In the genomic region with DNA sequence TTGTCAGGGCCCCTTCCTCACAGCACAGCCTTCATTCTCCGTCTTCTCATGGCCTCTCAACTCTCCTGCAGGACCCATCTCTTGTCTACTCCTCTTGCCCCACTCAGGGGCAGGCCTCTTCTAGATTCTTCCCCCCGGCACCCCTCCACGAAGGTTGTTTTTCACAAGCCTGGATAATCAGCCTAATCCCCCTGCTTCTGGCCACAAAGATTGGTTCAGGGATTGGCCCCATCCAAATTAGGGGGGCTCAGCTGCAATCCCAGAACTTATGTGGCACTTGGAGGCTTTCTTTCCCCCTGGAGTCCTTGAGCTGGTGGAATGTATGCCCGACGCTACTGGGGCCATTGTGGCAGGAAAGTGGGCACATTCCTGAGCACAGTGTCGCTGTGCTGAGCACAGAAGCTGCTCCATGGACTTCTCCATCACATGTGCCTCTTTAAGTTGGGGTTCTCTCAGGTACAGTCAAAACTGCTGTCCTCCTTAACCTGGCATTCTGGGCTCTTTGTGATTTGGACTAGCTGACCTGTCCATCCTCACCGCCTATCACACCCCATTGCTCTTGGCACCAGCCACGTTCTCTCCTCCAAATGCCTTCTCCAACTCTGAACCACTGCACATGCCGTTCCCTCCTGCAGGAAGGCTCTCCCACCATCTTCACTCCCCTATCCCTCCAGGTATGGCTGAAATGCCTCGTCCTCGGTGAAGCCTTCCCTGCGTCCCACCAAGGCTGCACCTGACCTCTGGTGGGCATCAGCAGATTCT, we compare ENCODE assay signal across 27 cellular contexts.
DNase-seq lines count a peak whose midpoint lies in the region; ATAC-seq and TF ChIP-seq lines count a peak whose summit lies in the region.
"Had no signal": no experiment of that assay in that cellular context is flagged by ENCODE, and none has a peak within 500 bp of the region (broad histone marks: within the 10 kb centered on the region; RNA-seq: fewer than 3 reads in every experiment).

No MANE protein-coding gene starts in this region.

- no peak for TF ChIP-seq CTCF in mesothelial cell of epicardium (IDR thresholded peaks at IDR 0.05; ENCODE audit: unreplicated experiment)

- intact Hi-C loops in activated T-helper 2 cell treated with anti-CD3 and anti-CD28 coated beads, Interferon-gamma antibody, Interleukin-2, Interleukin-4, amounts not matched to agents 10 μg/mL and 5 μg/mL and 100 μg/mL, durations not matched to agents 14 hours and 24 hours and 36 hours (cut with micrococcal nuclease) = loop anchor here (10.0 kb wide), 1 partner anchor 156 kb away; the partner anchor contains the start of gene MAPK9

- DNase-seq in activated naive CD4-positive, alpha-beta T cell treated with Interleukin-2 at 50 U/mL for 16 hours = no peak
- peak; percentile 3 for DNase-seq in activated T-helper 2 cell treated with anti-CD3 and anti-CD28 coated beads, Interferon-gamma antibody, Interleukin-2, Interleukin-4, amounts not matched to agents 10 μg/mL and 5 μg/mL and 100 μg/mL, durations not matched to agents 14 hours and 24 hours and 36 hours (ENCODE audit: low spot score)
- peak; percentile 12 to 19 for DNase-seq in mesothelial cell of epicardium (ENCODE audit: low spot score in 2 of 2, unreplicated experiment in 2 of 2)
- no peak for DNase-seq in stimulated activated naive B cell treated with anti-CD40 and anti-IgM and Interleukin-4, amounts not matched to agents 10 μg/mL and 1 μg/mL and 100 μg/mL, for 72 hours
- no peak for DNase-seq in SKM-1 (lab: John Stamatoyannopoulos, UW; ENCODE audit: unreplicated experiment)
- DNase-seq in effector CD4-positive, alpha-beta T cell = no peak
- DNase-seq: ACHN; activated CD4-positive, alpha-beta T cell treated with anti-CD3 and anti-CD28 coated beads, Interleukin-2, amount 50 U/mL, for 1 hour; BE2C; caudate nucleus; CD8-positive, alpha-beta memory T cell; gastrocnemius medialis; hypothalamus; immature natural killer cell; mesendoderm; NCI-H1048; NCI-H1694 treated with DMSO at 0.1 percent for 48 hours; NCI-H2171 treated with DMSO at 0.1 percent for 48 hours; NK-92 treated with Interleukin-12 subunit alpha and Interleukin-12 subunit beta, amount 100 ng/mL, for 24 hours; ovary; retina; Right ventricle myocardium superior; T-helper 9 cell; trophoblast cell; WERI-Rb-1 had no signal

- no peaks in the 10 kb centered on the region for H3K36me3 Mint-ChIP-seq in activated naive CD4-positive, alpha-beta T cell treated with anti-CD3 and anti-CD28 coated beads, Interleukin-2, amount 50 U/mL, for 24 hours
- no peaks in the 10 kb centered on the region for H3K36me3 Mint-ChIP-seq in activated T-helper 2 cell treated with anti-CD3 and anti-CD28 coated beads, Interferon-gamma antibody, Interleukin-2, Interleukin-4, amounts not matched to agents 10 μg/mL and 5 μg/mL and 100 μg/mL, durations not matched to agents 14 hours and 24 hours and 36 hours (ENCODE audit: low read depth)
- H3K36me3 Mint-ChIP-seq in mesothelial cell of epicardium = no peaks in the 10 kb centered on the region
- no peaks in the 10 kb centered on the region for H3K36me3 Mint-ChIP-seq in stimulated activated naive B cell treated with anti-CD40 and anti-IgM and Interleukin-4, amounts not matched to agents 10 μg/mL and 1 μg/mL and 100 μg/mL, for 72 hours
- H3K36me3 Mint-ChIP-seq: CD8-positive, alpha-beta memory T cell; immature natural killer cell had no signal

- no peak for ATAC-seq in stimulated activated naive B cell treated with anti-CD40 and anti-IgM and Interleukin-4, amounts not matched to agents 10 μg/mL and 1 μg/mL and 100 μg/mL, for 72 hours (replicated peaks)
- no peak for ATAC-seq in activated CD4-positive, CD25-positive, alpha-beta regulatory T cell treated with anti-CD3 and anti-CD28 coated beads, Interleukin-2, amount 50 U/mL, for 24 hours
- ATAC-seq: gastrocnemius medialis had no signal

- H3K4me1 Mint-ChIP-seq in activated naive CD4-positive, alpha-beta T cell treated with anti-CD3 and anti-CD28 coated beads, Interleukin-2, amount 50 U/mL, for 24 hours = peaks cover 10% of the 10 kb centered on the region
- H3K4me1 Mint-ChIP-seq in activated T-helper 2 cell treated with anti-CD3 and anti-CD28 coated beads, Interferon-gamma antibody, Interleukin-2, Interleukin-4, amounts not matched to agents 10 μg/mL and 5 μg/mL and 100 μg/mL, durations not matched to agents 14 hours and 24 hours and 36 hours (ENCODE audit: low read depth) = peaks cover 8% of the 10 kb centered on the region
- H3K4me1 Mint-ChIP-seq in mesothelial cell of epicardium = no peaks in the 10 kb centered on the region
- peaks cover 3 to 7% of the 10 kb centered on the region in 2 donors for H3K4me1 Mint-ChIP-seq in stimulated activated naive B cell treated with anti-CD40 and anti-IgM and Interleukin-4, amounts not matched to agents 10 μg/mL and 1 μg/mL and 100 μg/mL, for 72 hours

- no peaks in the 10 kb centered on the region for H3K9me3 Mint-ChIP-seq in activated naive CD4-positive, alpha-beta T cell treated with anti-CD3 and anti-CD28 coated beads, Interleukin-2, amount 50 U/mL, for 24 hours
- peaks cover 6% of the 10 kb centered on the region for H3K9me3 Mint-ChIP-seq in activated T-helper 2 cell treated with anti-CD3 and anti-CD28 coated beads, Interferon-gamma antibody, Interleukin-2, Interleukin-4, amounts not matched to agents 10 μg/mL and 5 μg/mL and 100 μg/mL, durations not matched to agents 14 hours and 24 hours and 36 hours
- H3K9me3 Mint-ChIP-seq in mesothelial cell of epicardium = no peaks in the 10 kb centered on the region
- peaks cover 0 to 3% of the 10 kb centered on the region in 2 donors for H3K9me3 Mint-ChIP-seq in stimulated activated naive B cell treated with anti-CD40 and anti-IgM and Interleukin-4, amounts not matched to agents 10 μg/mL and 1 μg/mL and 100 μg/mL, for 72 hours
- H3K9me3 Mint-ChIP-seq: CD8-positive, alpha-beta memory T cell; immature natural killer cell had no signal

- no peaks in the 10 kb centered on the region for H3K27me3 Mint-ChIP-seq in activated naive CD4-positive, alpha-beta T cell treated with anti-CD3 and anti-CD28 coated beads, Interleukin-2, amount 50 U/mL, for 24 hours
- H3K27me3 Mint-ChIP-seq in activated T-helper 2 cell treated with anti-CD3 and anti-CD28 coated beads, Interferon-gamma antibody, Interleukin-2, Interleukin-4, amounts not matched to agents 10 μg/mL and 5 μg/mL and 100 μg/mL, durations not matched to agents 14 hours and 24 hours and 36 hours (ENCODE audit: low read depth) = no peaks in the 10 kb centered on the region
- H3K27me3 Mint-ChIP-seq in mesothelial cell of epicardium (ENCODE audit: low read depth) = peaks cover 26% of the 10 kb centered on the region
- peaks cover 15 to 54% of the 10 kb centered on the region in 2 donors for H3K27me3 Mint-ChIP-seq in stimulated activated naive B cell treated with anti-CD40 and anti-IgM and Interleukin-4, amounts not matched to agents 10 μg/mL and 1 μg/mL and 100 μg/mL, for 72 hours

- peak overlapping the region; percentile 55 for H3K27ac Mint-ChIP-seq in activated naive CD4-positive, alpha-beta T cell treated with anti-CD3 and anti-CD28 coated beads, Interleukin-2, amount 50 U/mL, for 24 hours
- no peak overlapping the region for H3K27ac Mint-ChIP-seq in activated T-helper 2 cell treated with anti-CD3 and anti-CD28 coated beads, Interferon-gamma antibody, Interleukin-2, Interleukin-4, amounts not matched to agents 10 μg/mL and 5 μg/mL and 100 μg/mL, durations not matched to agents 14 hours and 24 hours and 36 hours
- H3K27ac Mint-ChIP-seq in mesothelial cell of epicardium = no peak overlapping the region
- H3K27ac Mint-ChIP-seq in stimulated activated naive B cell treated with anti-CD40 and anti-IgM and Interleukin-4, amounts not matched to agents 10 μg/mL and 1 μg/mL and 100 μg/mL, for 72 hours = peak overlapping the region; percentile 6
- H3K27ac Mint-ChIP-seq: CD8-positive, alpha-beta memory T cell; immature natural killer cell had no signal

- H3K4me3 Mint-ChIP-seq in activated naive CD4-positive, alpha-beta T cell treated with anti-CD3 and anti-CD28 coated beads, Interleukin-2, amount 50 U/mL, for 24 hours = no peak overlapping the region
- no peak overlapping the region for H3K4me3 Mint-ChIP-seq in activated T-helper 2 cell treated with anti-CD3 and anti-CD28 coated beads, Interferon-gamma antibody, Interleukin-2, Interleukin-4, amounts not matched to agents 10 μg/mL and 5 μg/mL and 100 μg/mL, durations not matched to agents 14 hours and 24 hours and 36 hours (ENCODE audit: low read depth)
- no peak overlapping the region for H3K4me3 Mint-ChIP-seq in mesothelial cell of epicardium
- H3K4me3 Mint-ChIP-seq in stimulated activated naive B cell treated with anti-CD40 and anti-IgM and Interleukin-4, amounts not matched to agents 10 μg/mL and 1 μg/mL and 100 μg/mL, for 72 hours = no peak overlapping the region
- H3K4me3 Mint-ChIP-seq: CD8-positive, alpha-beta memory T cell; immature natural killer cell had no signal

Comparison
In these comparisons a context has a peak if more than half of its experiments do, and no peak if none do; other contexts are left out.
1. H3K27ac Mint-ChIP-seq: peak in activated naive CD4-positive, alpha-beta T cell treated with anti-CD3 and anti-CD28 coated beads, Interleukin-2, amount 50 U/mL, for 24 hours (single experiment) and stimulated activated naive B cell treated with anti-CD40 and anti-IgM and Interleukin-4, amounts not matched to agents 10 μg/mL and 1 μg/mL and 100 μg/mL, for 72 hours (single experiment); none in activated T-helper 2 cell treated with anti-CD3 and anti-CD28 coated beads, Interferon-gamma antibody, Interleukin-2, Interleukin-4, amounts not matched to agents 10 μg/mL and 5 μg/mL and 100 μg/mL, durations not matched to agents 14 hours and 24 hours and 36 hours (single experiment) and mesothelial cell of epicardium (single experiment).
2. DNase-seq: peak in activated T-helper 2 cell treated with anti-CD3 and anti-CD28 coated beads, Interferon-gamma antibody, Interleukin-2, Interleukin-4, amounts not matched to agents 10 μg/mL and 5 μg/mL and 100 μg/mL, durations not matched to agents 14 hours and 24 hours and 36 hours (single experiment) and mesothelial cell of epicardium (2 of 2); none in activated naive CD4-positive, alpha-beta T cell treated with Interleukin-2 at 50 U/mL for 16 hours (single experiment), stimulated activated naive B cell treated with anti-CD40 and anti-IgM and Interleukin-4, amounts not matched to agents 10 μg/mL and 1 μg/mL and 100 μg/mL, for 72 hours (single experiment), SKM-1 (single experiment) and effector CD4-positive, alpha-beta T cell (single experiment).